17 cellular contexts compared by ENCODE assay signal in genomic region chr7:33823913-33824312, GRCh38.
"Had no signal": no experiment of that assay in that cellular context is flagged by ENCODE, and none has a peak within 500 bp of the region (broad histone marks: within the 10 kb centered on the region; RNA-seq: fewer than 3 reads in every experiment).

No MANE protein-coding gene starts in this region.

- DNase-seq: dermis blood vessel endothelial cell; dorsolateral prefrontal cortex; effector CD4-positive, alpha-beta T cell; effector memory CD4-positive, alpha-beta T cell; foreskin keratinocyte; heart left ventricle; hypothalamus; left cardiac atrium; left lung; left ventricle myocardium superior; lower lobe of right lung; mesenchymal stem cell had no signal

- H3K27me3 ChIP-seq: dorsolateral prefrontal cortex, esophagus muscularis mucosa, foreskin keratinocyte, gastroesophageal sphincter, heart left ventricle, left lung had no signal

- H3K4me3 ChIP-seq: coronary artery, dorsolateral prefrontal cortex, esophagus muscularis mucosa, gastroesophageal sphincter, heart left ventricle, hepatocyte, left lung, lower lobe of right lung had no signal

- H3K27ac Mint-ChIP-seq: mesothelial cell of epicardium had no signal

- H3K4me3 Mint-ChIP-seq: mesothelial cell of epicardium had no signal

- H3K36me3 ChIP-seq: esophagus muscularis mucosa, gastroesophageal sphincter, heart left ventricle, left lung, lower lobe of right lung had no signal

- H3K27ac ChIP-seq: coronary artery, dorsolateral prefrontal cortex, esophagus muscularis mucosa, foreskin keratinocyte, gastroesophageal sphincter, heart left ventricle, hepatocyte, left lung, lower lobe of right lung had no signal

- H3K4me1 ChIP-seq: esophagus muscularis mucosa, foreskin keratinocyte, lower lobe of right lung had no signal

- ATAC-seq: foreskin keratinocyte, gastroesophageal sphincter, heart left ventricle, left cardiac atrium, left lung, left ventricle myocardium superior, lower lobe of right lung had no signal

- H3K4me1 Mint-ChIP-seq: mesothelial cell of epicardium had no signal

- H3K9me3 ChIP-seq: left lung, lower lobe of right lung had no signal
